Comparison of ENCODE assay signal across 9 cellular contexts in genomic region chr9:137031904-137032639, GRCh38. TPM values are rescaled to one million over a fixed set of nuclear protein-coding genes. Genes with fewer than 3 reads are reported as not detected.
DNase-seq lines count a peak whose midpoint lies in the region; ATAC-seq and TF ChIP-seq lines count a peak whose summit lies in the region.
"Had no signal": no experiment of that assay in that cellular context is flagged by ENCODE, and none has a peak within 500 bp of the region (broad histone marks: within the 10 kb centered on the region; RNA-seq: fewer than 3 reads in every experiment).

A gene with protein sequence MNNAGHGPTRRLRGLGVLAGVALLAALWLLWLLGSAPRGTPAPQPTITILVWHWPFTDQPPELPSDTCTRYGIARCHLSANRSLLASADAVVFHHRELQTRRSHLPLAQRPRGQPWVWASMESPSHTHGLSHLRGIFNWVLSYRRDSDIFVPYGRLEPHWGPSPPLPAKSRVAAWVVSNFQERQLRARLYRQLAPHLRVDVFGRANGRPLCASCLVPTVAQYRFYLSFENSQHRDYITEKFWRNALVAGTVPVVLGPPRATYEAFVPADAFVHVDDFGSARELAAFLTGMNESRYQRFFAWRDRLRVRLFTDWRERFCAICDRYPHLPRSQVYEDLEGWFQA (minus strand): TSS chr9:137032088. CDS start chr9:137031991, 97 bp downstream.

- H3K27me3 Mint-ChIP-seq in CD8-positive, alpha-beta T cell (ENCODE audit: low read depth): no peaks in the 10 kb centered on the region
- H3K27me3 Mint-ChIP-seq in activated CD8-positive, alpha-beta T cell treated with anti-CD3 and anti-CD28 coated beads for 36 hours: no peaks in the 10 kb centered on the region
- H3K27me3 Mint-ChIP-seq in memory B cell: no peaks in the 10 kb centered on the region

- no peaks in the 10 kb centered on the region for H3K9me3 Mint-ChIP-seq in CD8-positive, alpha-beta T cell
- H3K9me3 Mint-ChIP-seq in activated CD8-positive, alpha-beta T cell treated with anti-CD3 and anti-CD28 coated beads for 36 hours: no peaks in the 10 kb centered on the region
- H3K9me3 Mint-ChIP-seq in memory B cell: no peaks in the 10 kb centered on the region

- CTCF ChIA-PET in CD8-positive, alpha-beta T cell (lab: Charles Lee): interaction anchor here (0.7 to 1.6 kb wide), 5 partner anchors 30 to 242 kb away, joined by 3 to 6 read pairs (median 3); partner anchors contain the start of genes AJM1 and RNF224
- CTCF ChIA-PET in activated CD8-positive, alpha-beta T cell treated with anti-CD3 and anti-CD28 coated beads for 36 hours (lab: Charles Lee): interaction anchor here (0.7 to 8.3 kb wide), 6 partner anchors 15 to 87 kb away, joined by 3 to 109 read pairs (median 6); partner anchors contain the start of genes C8G and SAPCD2

- peak within 1 kb of the TSS; percentile 60 for H3K27ac Mint-ChIP-seq in CD8-positive, alpha-beta T cell
- H3K27ac Mint-ChIP-seq in activated CD8-positive, alpha-beta T cell treated with anti-CD3 and anti-CD28 coated beads for 36 hours: peak within 1 kb of the TSS; percentile 42
- peak within 1 kb of the TSS; percentile 82 for H3K27ac Mint-ChIP-seq in memory B cell

- POLR2A ChIA-PET in CD8-positive, alpha-beta T cell (lab: Charles Lee): interaction anchor here (2.1 kb wide), 1 partner anchor 35 kb away, joined by 6 read pairs; the partner anchor contains the start of gene CLIC3
- POLR2A ChIA-PET in activated CD8-positive, alpha-beta T cell treated with anti-CD3 and anti-CD28 coated beads for 36 hours (lab: Charles Lee): interaction anchor here (1.0 kb wide), 1 partner anchor 12 kb away, joined by 3 read pairs; no protein-coding TSS in a partner anchor

- H3K4me3 ChIP-seq in CD8-positive, alpha-beta T cell (ENCODE audit: low read depth, low read length): peak within 1 kb of the TSS; percentile 70

- H3K4me1 ChIP-seq in CD8-positive, alpha-beta T cell (ENCODE audit: insufficient read depth, low read length): peaks cover 67% of the 10 kb centered on the region

- DNase-seq in CD8-positive, alpha-beta T cell: peak in 5 of 7 experiments; percentile 21 to 57 (median 37)
- DNase-seq in KBM-7 (peak; percentile 60), memory B cell (ENCODE audit: low spot score in 2 of 2) (no peak), GOT3 (lab: John Stamatoyannopoulos, UW) (no peak)
- peak; percentile 52 for DNase-seq in activated CD8-positive, alpha-beta T cell treated with anti-CD3 and anti-CD28 coated beads for 36 hours

- no peak for ATAC-seq in CD8-positive, alpha-beta T cell
- no peak for ATAC-seq in activated CD8-positive, alpha-beta T cell treated with anti-CD3 and anti-CD28 coated beads for 36 hours
- ATAC-seq in memory B cell (ENCODE audit: low read depth): peak; percentile 54
- no peak for ATAC-seq in HG03097 (IDR thresholded peaks at IDR 0.05; ENCODE audit: low FRiP score, unreplicated experiment)
- ATAC-seq in GM21447 (IDR thresholded peaks at IDR 0.05; ENCODE audit: unreplicated experiment): no peak
- no peak for ATAC-seq in HG03175 (IDR thresholded peaks at IDR 0.05; ENCODE audit: unreplicated experiment)

- no peak within 1 kb of the TSS for H3K27ac ChIP-seq in CD8-positive, alpha-beta T cell (ENCODE audit: low read depth, low read length)

- intact Hi-C loops in CD8-positive, alpha-beta T cell (cut with DNase I, micrococcal nuclease): no loop called here
- intact Hi-C loops in activated CD8-positive, alpha-beta T cell treated with anti-CD3 and anti-CD28 coated beads for 36 hours (cut with micrococcal nuclease): no loop called here

- H3K4me1 Mint-ChIP-seq in CD8-positive, alpha-beta T cell (ENCODE audit: low read depth): peaks cover 48% of the 10 kb centered on the region
- H3K4me1 Mint-ChIP-seq in activated CD8-positive, alpha-beta T cell treated with anti-CD3 and anti-CD28 coated beads for 36 hours (ENCODE audit: low read depth): peaks cover 50% of the 10 kb centered on the region
- peaks cover 44% of the 10 kb centered on the region for H3K4me1 Mint-ChIP-seq in memory B cell

- H3K36me3 Mint-ChIP-seq in CD8-positive, alpha-beta T cell: no peaks in the 10 kb centered on the region
- no peaks in the 10 kb centered on the region for H3K36me3 Mint-ChIP-seq in activated CD8-positive, alpha-beta T cell treated with anti-CD3 and anti-CD28 coated beads for 36 hours (ENCODE audit: low read depth)
- H3K36me3 Mint-ChIP-seq in memory B cell: no peaks in the 10 kb centered on the region

- no peak for TF ChIP-seq CTCF in CD8-positive, alpha-beta T cell (IDR thresholded peaks at IDR 0.05)
- TF ChIP-seq CTCF in activated CD8-positive, alpha-beta T cell treated with anti-CD3 and anti-CD28 coated beads for 36 hours (IDR thresholded peaks at IDR 0.05): no peak

- no peaks in the 10 kb centered on the region for H3K36me3 ChIP-seq in CD8-positive, alpha-beta T cell (ENCODE audit: insufficient read depth, low read length)

- H3K4me3 Mint-ChIP-seq in CD8-positive, alpha-beta T cell: peak within 1 kb of the TSS; percentile 75
- no peak within 1 kb of the TSS for H3K4me3 Mint-ChIP-seq in activated CD8-positive, alpha-beta T cell treated with anti-CD3 and anti-CD28 coated beads for 36 hours
- H3K4me3 Mint-ChIP-seq in memory B cell: peak within 1 kb of the TSS; percentile 82

- in situ Hi-C loops in KBM-7 (cut with MboI; ENCODE audit: low pct_unique_long_range_greater_than_20kb, low sequenced_read_pairs): no loop called here

- H3K9me3 ChIP-seq in CD8-positive, alpha-beta T cell (ENCODE audit: low read length): no peaks in the 10 kb centered on the region

- no peaks in the 10 kb centered on the region for H3K27me3 ChIP-seq in CD8-positive, alpha-beta T cell (ENCODE audit: insufficient read depth, low read length)

RNA-seq across cellular contexts. Expression of the gene that starts here (rescaled TPM):
- total RNA-seq in CD8-positive, alpha-beta T cell: under 1 TPM; 0.42 to 0.65 TPM
- under 1 TPM in 1 of 2 experiments, not detected in 1; 0.09 TPM for total RNA-seq in activated CD8-positive, alpha-beta T cell treated with anti-CD3 and anti-CD28 coated beads for 36 hours
- total RNA-seq: pulmonary artery endothelial cell had no signal

Comparison
In these comparisons a context has a peak if more than half of its experiments do, and no peak if none do; other contexts are left out.
1. Peak in DNase-seq and H3K4me3 ChIP-seq in CD8-positive, alpha-beta T cell; RNA of the gene not detected or under 1 TPM.
2. Peak in DNase-seq in activated CD8-positive, alpha-beta T cell treated with anti-CD3 and anti-CD28 coated beads for 36 hours; RNA of the gene not detected or under 1 TPM.